ENCODE assay signal across 26 cellular contexts in genomic region chr16:79536958-79537357, GRCh38.
"Had no signal": no experiment of that assay in that cellular context is flagged by ENCODE, and none has a peak within 500 bp of the region (broad histone marks: within the 10 kb centered on the region; RNA-seq: fewer than 3 reads in every experiment).

No MANE protein-coding gene starts in this region.

- DNase-seq: activated CD4-positive, alpha-beta memory T cell treated with anti-CD3 and anti-CD28 coated beads for 36 hours; activated CD4-positive, alpha-beta T cell treated with anti-CD3 and anti-CD28 coated beads for 36 hours; activated CD4-positive, alpha-beta T cell treated with anti-CD3 and anti-CD28 coated beads, Interleukin-2, amount 10 ng/mL, durations not matched to agents 24 days and 14 days; activated CD4-positive, CD25-positive, alpha-beta regulatory T cell; activated CD4-positive, CD25-positive, alpha-beta regulatory T cell treated with anti-CD3 and anti-CD28 coated beads, Interleukin-2, amount 50 U/mL, for 72 hours; activated CD8-positive, alpha-beta memory T cell treated with anti-CD3 and anti-CD28 coated beads, Interleukin-2, amount 50 U/mL, for 48 hours; activated CD8-positive, alpha-beta T cell treated with anti-CD3 and anti-CD28 coated beads, Interleukin-2, amount 10 ng/mL, durations not matched to agents 7 days and 5 days; activated gamma-delta T cell; activated naive CD4-positive, alpha-beta T cell; activated naive CD4-positive, alpha-beta T cell treated with anti-CD3 and anti-CD28 coated beads, Interleukin-2, amount 10 ng/mL, durations not matched to agents 7 days and 5 days; activated naive CD8-positive, alpha-beta T cell treated with anti-CD3 and anti-CD28 coated beads, Interleukin-2, amount 10 ng/mL, durations not matched to agents 7 days and 5 days; activated T-cell treated with anti-CD3 and anti-CD28 coated beads for 4 hours; activated T-cell treated with anti-CD3 and anti-CD28 coated beads, Interleukin-2, amount 50 U/mL, for 24 hours; activated T-cell treated with anti-CD3 and anti-CD28 coated beads, Interleukin-2, amount 50 U/mL, for 72 hours; brain microvascular endothelial cell; dorsolateral prefrontal cortex; effector memory CD4-positive, alpha-beta T cell; endodermal cell; foreskin fibroblast; head of caudate nucleus had no signal

- H3K27ac ChIP-seq: ascending aorta, brain microvascular endothelial cell, coronary artery, dorsolateral prefrontal cortex had no signal

- ATAC-seq: activated CD4-positive, alpha-beta T cell treated with anti-CD3 and anti-CD28 coated beads for 36 hours; activated CD8-positive, alpha-beta T cell treated with anti-CD3 and anti-CD28 coated beads, Interleukin-2, amount 10 ng/mL, durations not matched to agents 7 days and 5 days; activated naive CD4-positive, alpha-beta T cell treated with anti-CD3 and anti-CD28 coated beads, Interleukin-2, amount 50 U/mL, for 72 hours; activated T-cell treated with anti-CD3 and anti-CD28 coated beads, Interleukin-2, amount 50 U/mL, for 72 hours; esophagus mucosa had no signal

- FAIRE-seq: bronchial epithelial cell, frontal cortex had no signal

- H3K36me3 ChIP-seq: ascending aorta, brain microvascular endothelial cell had no signal

- H3K4me1 ChIP-seq: ascending aorta had no signal

- H3K27me3 ChIP-seq: ascending aorta, brain microvascular endothelial cell, dorsolateral prefrontal cortex had no signal

- H3K9me3 ChIP-seq: ascending aorta had no signal

- H3K4me3 ChIP-seq: ascending aorta, coronary artery, dorsolateral prefrontal cortex had no signal
